Comparison of ENCODE assay signal across 10 cellular contexts in the genomic region with DNA sequence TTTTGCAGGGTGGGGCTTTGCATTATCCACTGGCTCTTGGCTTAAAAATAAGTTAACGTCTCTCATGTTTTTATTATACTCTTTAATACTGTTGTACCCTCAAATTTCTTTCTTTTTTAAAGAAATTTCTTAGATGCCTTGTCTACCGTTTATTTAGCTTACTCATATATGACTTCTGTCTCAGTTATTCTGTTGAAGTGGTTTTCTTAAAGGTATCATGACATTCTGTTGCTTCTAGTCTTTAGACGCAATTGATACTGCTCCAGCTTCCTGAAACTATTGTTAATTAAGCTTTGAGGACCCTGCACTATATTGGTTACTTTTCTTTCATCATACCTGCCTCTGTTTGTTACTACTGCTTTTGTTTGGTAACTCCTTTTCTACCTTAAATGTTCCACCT.
"Had no signal": no experiment of that assay in that cellular context is flagged by ENCODE, and none has a peak within 500 bp of the region (broad histone marks: within the 10 kb centered on the region; RNA-seq: fewer than 3 reads in every experiment).

No MANE protein-coding gene starts in this region.

- H3K4me3 Mint-ChIP-seq: activated B cell treated with CpG ODN at 0.5 μM for 24 hours; activated CD4-positive, alpha-beta T cell treated with anti-CD3 and anti-CD28 coated beads, Interleukin-2, amount 10 ng/mL, durations not matched to agents 7 days and 5 days; activated naive CD4-positive, alpha-beta T cell treated with anti-CD3 and anti-CD28 coated beads, Interleukin-2, amount 50 U/mL, for 24 hours; neural progenitor cell; T-helper 1 cell treated with Interleukin-12 subunit alpha and Interleukin-12 subunit beta and Interleukin-4 antibody, amounts not matched to agents 30 μg/mL and 1 μg/mL, for 36 hours had no signal

- ATAC-seq: foreskin keratinocyte had no signal

- H3K27me3 ChIP-seq: esophagus muscularis mucosa, foreskin keratinocyte, neural progenitor cell had no signal

- H3K4me3 ChIP-seq: esophagus muscularis mucosa, left ventricle myocardium inferior, neural progenitor cell, skin epidermis had no signal

- H3K27me3 Mint-ChIP-seq: activated B cell treated with CpG ODN at 0.5 μM for 24 hours; activated CD4-positive, alpha-beta T cell treated with anti-CD3 and anti-CD28 coated beads, Interleukin-2, amount 10 ng/mL, durations not matched to agents 7 days and 5 days; activated naive CD4-positive, alpha-beta T cell treated with anti-CD3 and anti-CD28 coated beads, Interleukin-2, amount 50 U/mL, for 24 hours had no signal

- H3K9me3 ChIP-seq: esophagus muscularis mucosa had no signal

- H3K27ac ChIP-seq: esophagus muscularis mucosa, foreskin keratinocyte, left ventricle myocardium inferior, neural progenitor cell, skin epidermis had no signal

- H3K36me3 ChIP-seq: esophagus muscularis mucosa, neural progenitor cell had no signal

- H3K27ac Mint-ChIP-seq: activated B cell treated with CpG ODN at 0.5 μM for 24 hours; activated CD4-positive, alpha-beta T cell treated with anti-CD3 and anti-CD28 coated beads, Interleukin-2, amount 10 ng/mL, durations not matched to agents 7 days and 5 days; activated naive CD4-positive, alpha-beta T cell treated with anti-CD3 and anti-CD28 coated beads, Interleukin-2, amount 50 U/mL, for 24 hours; neural progenitor cell; T-helper 1 cell treated with Interleukin-12 subunit alpha and Interleukin-12 subunit beta and Interleukin-4 antibody, amounts not matched to agents 30 μg/mL and 1 μg/mL, for 36 hours had no signal

- DNase-seq: activated B cell treated with CpG ODN at 0.5 μM for 24 hours; activated CD4-positive, alpha-beta T cell treated with anti-CD3 and anti-CD28 coated beads, Interleukin-2, amount 10 ng/mL, durations not matched to agents 7 days and 5 days; activated T-cell treated with anti-CD3 and anti-CD28 coated beads for 4 hours; foreskin keratinocyte; left ventricle myocardium inferior had no signal

- H3K9me3 Mint-ChIP-seq: activated B cell treated with CpG ODN at 0.5 μM for 24 hours; activated CD4-positive, alpha-beta T cell treated with anti-CD3 and anti-CD28 coated beads, Interleukin-2, amount 10 ng/mL, durations not matched to agents 7 days and 5 days; activated naive CD4-positive, alpha-beta T cell treated with anti-CD3 and anti-CD28 coated beads, Interleukin-2, amount 50 U/mL, for 24 hours; T-helper 1 cell treated with Interleukin-12 subunit alpha and Interleukin-12 subunit beta and Interleukin-4 antibody, amounts not matched to agents 30 μg/mL and 1 μg/mL, for 36 hours had no signal

- H3K4me1 Mint-ChIP-seq: neural progenitor cell had no signal
